28 cellular contexts compared by ENCODE assay signal in genomic region chr6:17914651-17915050, GRCh38.
"Had no signal": no experiment of that assay in that cellular context is flagged by ENCODE, and none has a peak within 500 bp of the region (broad histone marks: within the 10 kb centered on the region; RNA-seq: fewer than 3 reads in every experiment).

No MANE protein-coding gene starts in this region.

- ATAC-seq: esophagus mucosa; heart right ventricle; left cardiac atrium; left lung; mucosa of descending colon; natural killer cell treated with Interleukin-12 subunit alpha and Interleukin-12 subunit beta and Interleukin-15 and Interleukin-18, amount 100 ng/mL, for 72 hours; pancreas; stimulated activated naive CD8-positive, alpha-beta T cell treated with anti-CD3 and anti-CD28 coated beads, Interleukin-15, amount 100 ng/mL, for 72 hours; upper lobe of right lung had no signal

- DNase-seq: cerebellar nuclear complex; cortex of kidney; dorsolateral prefrontal cortex; effector CD4-positive, alpha-beta T cell; endodermal cell; heart right ventricle; hippocampal formation; left cardiac atrium; left lung; mesenchymal stem cell; mucosa of descending colon; naive B cell; pancreas; sigmoid colon; spleen; stimulated activated CD4-positive, alpha-beta T cell treated with anti-CD3 and anti-CD28 coated beads, Interleukin-2, amount 100 ng/mL, for 48 hours; stimulated activated CD8-positive, alpha-beta memory T cell treated with anti-CD3 and anti-CD28 coated beads, Interleukin-4, amount 100 ng/mL, for 48 hours; stimulated activated naive CD4-positive, alpha-beta T cell; stimulated activated naive CD8-positive, alpha-beta T cell treated with anti-CD3 and anti-CD28 coated beads, Interleukin-15, amount 100 ng/mL, for 72 hours; transverse colon; upper lobe of right lung; uterus had no signal

- H3K27ac ChIP-seq: epithelial cell of prostate, left lung, neutrophil, pancreas, sigmoid colon, skin epidermis, spleen, suprapubic skin, transverse colon, upper lobe of right lung, uterus had no signal

- H3K4me3 ChIP-seq: dorsolateral prefrontal cortex, heart right ventricle, left lung, mucosa of descending colon, pancreas, sigmoid colon, skin epidermis, spleen, suprapubic skin, transverse colon, upper lobe of right lung, uterus had no signal

- H3K36me3 ChIP-seq: heart right ventricle, left lung, neutrophil, pancreas, sigmoid colon, suprapubic skin, transverse colon, upper lobe of right lung, uterus had no signal

- H3K4me1 ChIP-seq: pancreas had no signal

- H3K9me3 ChIP-seq: heart right ventricle, left lung, mucosa of descending colon, neutrophil, pancreas, sigmoid colon, spleen, suprapubic skin, transverse colon, upper lobe of right lung, uterus had no signal

- H3K27me3 ChIP-seq: dorsolateral prefrontal cortex, heart right ventricle, left lung, neutrophil, pancreas, sigmoid colon, spleen, suprapubic skin, transverse colon, upper lobe of right lung, uterus had no signal
